In the genomic region with DNA sequence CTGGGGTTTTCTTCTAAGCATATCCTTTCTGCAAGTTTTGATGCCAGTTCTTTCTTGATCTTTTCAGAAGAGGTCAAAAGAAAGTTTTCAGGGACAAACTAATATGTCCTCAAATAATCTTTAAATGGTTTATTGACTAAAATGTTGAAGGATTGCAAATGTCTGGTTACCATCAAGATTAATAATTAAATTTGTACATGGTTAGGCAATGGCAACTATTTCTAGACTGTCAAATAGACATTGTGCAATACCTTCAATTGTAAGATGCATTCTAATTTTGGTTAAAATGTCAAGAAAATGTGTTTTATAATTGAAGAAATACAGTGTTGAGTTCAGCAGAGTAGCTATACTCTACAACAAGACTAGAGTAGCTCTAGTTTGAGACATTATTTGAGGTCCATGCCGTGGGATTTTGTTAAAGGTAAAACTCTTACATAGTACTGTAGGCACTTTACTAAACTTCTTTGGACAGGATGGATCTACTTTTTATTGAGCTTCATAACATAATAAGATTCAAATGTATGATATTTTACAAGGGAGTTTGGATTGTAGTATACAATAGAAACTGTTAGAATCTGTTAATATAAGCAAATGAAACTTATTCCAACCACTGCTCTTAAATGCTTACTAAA, we compare ENCODE assay signal across 37 cellular contexts. TPM values are rescaled to one million over a fixed set of nuclear protein-coding genes. Genes with fewer than 3 reads are reported as not detected.
"Had no signal": no experiment of that assay in that cellular context is flagged by ENCODE, and none has a peak within 500 bp of the region (broad histone marks: within the 10 kb centered on the region; RNA-seq: fewer than 3 reads in every experiment).

No MANE protein-coding gene starts in this region.

- H3K27me3 ChIP-seq: esophagus muscularis mucosa, gastroesophageal sphincter, heart left ventricle, hepatocyte, neutrophil, transverse colon, upper lobe of right lung, uterus had no signal

- H3K4me2 ChIP-seq: hepatocyte, smooth muscle cell had no signal

- H3K79me2 ChIP-seq: hepatocyte had no signal

- H3K27ac ChIP-seq: coronary artery, esophagus muscularis mucosa, foreskin keratinocyte, gastroesophageal sphincter, heart left ventricle, hepatocyte, neutrophil, pancreas, suprapubic skin, transverse colon, upper lobe of right lung, uterus had no signal

- H3K4me1 Mint-ChIP-seq: immature natural killer cell, mesothelial cell of epicardium had no signal

- H3K4me1 ChIP-seq: esophagus muscularis mucosa, gastroesophageal sphincter, heart left ventricle, pancreas, suprapubic skin, transverse colon, upper lobe of right lung, uterus had no signal

- H3K4me3 ChIP-seq: coronary artery, esophagus muscularis mucosa, gastroesophageal sphincter, heart left ventricle, hepatocyte, mucosa of descending colon, pancreas, smooth muscle cell, suprapubic skin, transverse colon, upper lobe of right lung, uterus had no signal

- H2AFZ ChIP-seq: hepatocyte had no signal

- H3K9me3 Mint-ChIP-seq: immature natural killer cell; mesothelial cell of epicardium; naive B cell; natural killer cell treated with Interleukin-12 subunit alpha and Interleukin-12 subunit beta and Interleukin-15 and Interleukin-18, amount 100 ng/mL, for 72 hours; neural crest cell; stimulated activated naive CD8-positive, alpha-beta T cell treated with anti-CD3 and anti-CD28 coated beads, Interleukin-15, amount 100 ng/mL, for 72 hours had no signal

- ATAC-seq: foreskin keratinocyte; gastroesophageal sphincter; heart left ventricle; left colon; mucosa of descending colon; natural killer cell treated with Interleukin-12 subunit alpha and Interleukin-12 subunit beta and Interleukin-15 and Interleukin-18, amount 100 ng/mL, for 72 hours; pancreas; sciatic nerve; stimulated activated naive CD8-positive, alpha-beta T cell treated with anti-CD3 and anti-CD28 coated beads, Interleukin-15, amount 100 ng/mL, for 72 hours; upper lobe of right lung had no signal

- H3K9me3 ChIP-seq: esophagus muscularis mucosa, gastroesophageal sphincter, heart left ventricle, mucosa of descending colon, neutrophil, suprapubic skin, transverse colon, upper lobe of right lung, uterus had no signal

- DNase-seq: dermis blood vessel endothelial cell; effector memory CD4-positive, alpha-beta T cell; foreskin keratinocyte; heart left ventricle; immature natural killer cell; islet precursor cell; kidney glomerular epithelial cell; left colon; mesenchymal stem cell; mucosa of descending colon; naive B cell; pancreas; stimulated activated CD4-positive, alpha-beta T cell treated with anti-CD3 and anti-CD28 coated beads, Interleukin-12 subunit alpha, Interleukin-12 subunit beta, amount 100 ng/mL, for 4 hours; stimulated activated CD4-positive, alpha-beta T cell treated with anti-CD3 and anti-CD28 coated beads, Interleukin-1b, Interleukin-23, amount 100 ng/mL, for 48 hours; stimulated activated CD4-positive, alpha-beta T cell treated with anti-CD3 and anti-CD28 coated beads, Interleukin-4, amount 100 ng/mL, for 1 hour; stimulated activated CD8-positive, alpha-beta memory T cell treated with anti-CD3 and anti-CD28 coated beads, Interleukin-4, amount 100 ng/mL, for 48 hours; stimulated activated naive CD4-positive, alpha-beta T cell; stimulated activated naive CD8-positive, alpha-beta T cell treated with anti-CD3 and anti-CD28 coated beads, Interleukin-15, amount 100 ng/mL, for 72 hours; transverse colon; upper lobe of right lung; uterus had no signal

- H3K4me3 Mint-ChIP-seq: immature natural killer cell; mesothelial cell of epicardium; naive B cell; natural killer cell treated with Interleukin-12 subunit alpha and Interleukin-12 subunit beta and Interleukin-15 and Interleukin-18, amount 100 ng/mL, for 72 hours; neural crest cell had no signal

- H3K36me3 ChIP-seq: esophagus muscularis mucosa, gastroesophageal sphincter, heart left ventricle, neutrophil, pancreas, suprapubic skin, transverse colon, upper lobe of right lung, uterus had no signal

- H3K27ac Mint-ChIP-seq: immature natural killer cell; mesothelial cell of epicardium; naive B cell; natural killer cell treated with Interleukin-12 subunit alpha and Interleukin-12 subunit beta and Interleukin-15 and Interleukin-18, amount 100 ng/mL, for 72 hours; stimulated activated naive CD8-positive, alpha-beta T cell treated with anti-CD3 and anti-CD28 coated beads, Interleukin-15, amount 100 ng/mL, for 72 hours had no signal

- H3K36me3 Mint-ChIP-seq: immature natural killer cell; mesothelial cell of epicardium; naive B cell; natural killer cell treated with Interleukin-12 subunit alpha and Interleukin-12 subunit beta and Interleukin-15 and Interleukin-18, amount 100 ng/mL, for 72 hours had no signal

- FAIRE-seq: endothelial cell of umbilical vein, pancreas had no signal

RNA-seq across cellular contexts. Expression of a gene that starts 22.6 kb away (rescaled TPM):
- total RNA-seq: dermis blood vessel endothelial cell; endothelial cell of umbilical vein; epithelial cell of proximal tubule; fibroblast of lung; foreskin keratinocyte; hepatocyte; left colon; lung microvascular endothelial cell; mesothelial cell of epicardium; natural killer cell treated with Interleukin-12 subunit alpha and Interleukin-12 subunit beta and Interleukin-15 and Interleukin-18, amount 100 ng/mL, for 72 hours; pulmonary artery endothelial cell; suprapubic skin; transverse colon; upper lobe of right lung had no signal
- polyA plus RNA-seq: fibroblast of lung, foreskin keratinocyte, immature natural killer cell, smooth muscle cell had no signal

RNA-seq across cellular contexts. Expression of a gene that starts 36.3 kb away (rescaled TPM):
- total RNA-seq: endothelial cell of umbilical vein, foreskin keratinocyte, lung microvascular endothelial cell, pulmonary artery endothelial cell had no signal
- polyA plus RNA-seq: endothelial cell of umbilical vein, foreskin keratinocyte, smooth muscle cell had no signal
